15 cellular contexts compared by ENCODE assay signal in genomic region chr6:26109776-26110175, GRCh38. TPM values are rescaled to one million over a fixed set of nuclear protein-coding genes. Genes with fewer than 3 reads are reported as not detected.
"Had no signal": no experiment of that assay in that cellular context is flagged by ENCODE, and none has a peak within 500 bp of the region (broad histone marks: within the 10 kb centered on the region; RNA-seq: fewer than 3 reads in every experiment).

No MANE protein-coding gene starts in this region.

- H3K27ac Mint-ChIP-seq: activated naive CD4-positive, alpha-beta T cell treated with anti-CD3 and anti-CD28 coated beads, Interleukin-2, amount 50 U/mL, for 24 hours had no signal

- H3K36me3 ChIP-seq: adrenal gland, esophagus muscularis mucosa, heart right ventricle, left ventricle myocardium inferior, tibial artery, uterus had no signal

- H3K4me3 Mint-ChIP-seq: activated naive CD4-positive, alpha-beta T cell treated with anti-CD3 and anti-CD28 coated beads, Interleukin-2, amount 50 U/mL, for 24 hours had no signal

- H3K9me3 ChIP-seq: adrenal gland, esophagus muscularis mucosa, heart right ventricle, left ventricle myocardium inferior, tibial artery, uterus had no signal

- H3K4me1 ChIP-seq: adrenal gland, left ventricle myocardium inferior, tibial artery, uterus had no signal

- H3K9me3 Mint-ChIP-seq: activated naive CD4-positive, alpha-beta T cell treated with anti-CD3 and anti-CD28 coated beads, Interleukin-2, amount 50 U/mL, for 24 hours had no signal

- H3K27me3 ChIP-seq: adrenal gland, esophagus muscularis mucosa, heart right ventricle, tibial artery, uterus had no signal

- H3K4me3 ChIP-seq: adrenal gland, esophagus muscularis mucosa, heart right ventricle, left ventricle myocardium inferior, tibial artery, uterus had no signal

- ATAC-seq: heart right ventricle had no signal

- H3K27ac ChIP-seq: adrenal gland, esophagus muscularis mucosa, heart right ventricle, left ventricle myocardium inferior, tibial artery, uterus had no signal

- H3K27me3 Mint-ChIP-seq: activated naive CD4-positive, alpha-beta T cell treated with anti-CD3 and anti-CD28 coated beads, Interleukin-2, amount 50 U/mL, for 24 hours had no signal

- DNase-seq: activated CD4-positive, CD25-positive, alpha-beta regulatory T cell; activated CD8-positive, alpha-beta memory T cell treated with anti-CD3 and anti-CD28 coated beads for 24 hours; activated gamma-delta T cell; adrenal gland; cerebellar nuclear complex; effector CD4-positive, alpha-beta T cell; heart right ventricle; left ventricle myocardium inferior; mammary epithelial cell; stimulated activated naive CD4-positive, alpha-beta T cell treated with Interleukin-2 at 50 U/mL for 16 hours; tibial artery; uterus had no signal

- H3K36me3 Mint-ChIP-seq: activated naive CD4-positive, alpha-beta T cell treated with anti-CD3 and anti-CD28 coated beads, Interleukin-2, amount 50 U/mL, for 24 hours had no signal

- H3K4me1 Mint-ChIP-seq: activated naive CD4-positive, alpha-beta T cell treated with anti-CD3 and anti-CD28 coated beads, Interleukin-2, amount 50 U/mL, for 24 hours had no signal

RNA-seq across cellular contexts. Expression of gene HFE, which starts 22.5 kb away (rescaled TPM):
- polyA plus RNA-seq: neural cell had no signal
